10 cellular contexts compared by ENCODE assay signal in the genomic region with DNA sequence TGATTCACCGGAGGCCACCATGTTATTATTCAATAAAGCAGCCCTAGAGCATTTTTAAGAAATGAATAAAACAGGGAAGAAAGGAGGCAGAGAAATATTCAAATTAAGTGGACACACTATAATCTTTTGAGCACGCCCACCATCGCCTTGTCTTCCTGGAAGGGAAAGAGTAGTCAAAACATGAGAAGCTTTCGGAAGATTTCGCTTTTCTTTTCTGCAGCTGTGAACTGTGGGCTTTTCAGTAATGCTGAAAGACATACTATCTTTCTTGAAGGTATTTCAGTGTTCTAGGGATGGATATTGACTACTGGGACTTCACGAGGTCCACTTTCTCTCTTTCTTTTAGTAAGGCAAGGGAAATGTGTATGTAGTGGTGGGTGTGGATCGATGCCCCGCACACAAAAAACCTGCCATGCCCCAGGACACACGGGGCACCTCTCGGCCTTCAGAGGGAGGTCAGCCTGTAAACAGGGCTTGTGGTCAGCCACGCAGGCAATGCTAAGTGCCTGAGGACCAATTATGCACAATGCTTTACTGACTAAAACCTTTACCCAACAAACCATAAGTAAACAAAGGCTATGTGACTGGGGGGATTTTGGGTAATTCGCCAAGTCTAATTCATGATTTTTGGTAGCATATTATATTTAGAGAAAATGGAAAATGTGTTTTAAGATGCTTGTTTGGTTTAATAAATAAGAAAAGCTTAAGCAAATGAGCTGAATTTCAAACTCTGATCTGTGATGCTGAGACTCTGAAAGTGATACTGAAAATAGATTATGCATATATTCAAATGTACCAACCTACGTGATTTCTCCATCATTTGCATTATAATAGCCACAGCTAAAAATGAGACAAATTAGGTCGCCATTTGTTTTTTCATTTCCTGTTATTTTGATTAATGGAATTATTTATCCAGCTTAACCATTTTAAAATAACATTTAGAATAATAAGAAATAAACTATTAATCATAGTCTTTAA.
A peak's percentile ranks its signal among the peaks of the same experiment; 100 is the strongest.
DNase-seq lines count a peak whose midpoint lies in the region; ATAC-seq and TF ChIP-seq lines count a peak whose summit lies in the region.
"Had no signal": no experiment of that assay in that cellular context is flagged by ENCODE, and none has a peak within 500 bp of the region (broad histone marks: within the 10 kb centered on the region; RNA-seq: fewer than 3 reads in every experiment).

No MANE protein-coding gene starts in this region.

- CTCF ChIA-PET in RWPE1 (lab: Yijun Ruan, JAX): interaction anchor here (0.7 kb wide), 1 partner anchor 510 kb away, joined by 4 read pairs; no protein-coding TSS in a partner anchor

- no peaks in the 10 kb centered on the region for H3K27me3 ChIP-seq in GM23248 (replicated peaks; ENCODE audit: insufficient read depth)

- no peaks in the 10 kb centered on the region for H3K9me2 ChIP-seq in GM23248 (ENCODE audit: insufficient read depth)

- H3F3A ChIP-seq in GM23248 (ENCODE audit: insufficient read depth): peaks cover 6% of the 10 kb centered on the region; the same call in 1 of the 2 replicates

- H3K4me1 ChIP-seq in GM23248 (ENCODE audit: insufficient read depth): peaks cover 9% of the 10 kb centered on the region; the same call in 1 of the 2 replicates

- no peaks in the 10 kb centered on the region for H4K20me1 ChIP-seq in GM23248 (ENCODE audit: insufficient read depth)

- peaks cover 29% of the 10 kb centered on the region for H3K79me2 ChIP-seq in GM23248 (ENCODE audit: insufficient read depth)

- peak overlapping the region; percentile 67 for H3K27ac Mint-ChIP-seq in activated naive CD8-positive, alpha-beta T cell treated with anti-CD3 and anti-CD28 coated beads for 36 hours

- no peak overlapping the region for H3K27ac ChIP-seq in RWPE1
- no peak overlapping the region for H3K27ac ChIP-seq in GM23248
- no peak overlapping the region for H3K27ac ChIP-seq in coronary artery

- no peak overlapping the region for H2AFZ ChIP-seq in GM23248

- peaks cover 11% of the 10 kb centered on the region; the same call in 1 of the 2 replicates for H3K36me3 ChIP-seq in GM23248 (ENCODE audit: low read depth)

- no peaks in the 10 kb centered on the region for H3K9me3 ChIP-seq in GM23248 (ENCODE audit: low read depth)

- H3K4me3 ChIP-seq in GM23248 (no peak overlapping the region), coronary artery (no peak overlapping the region)

- WGBS in GM23248 (ENCODE audit: low coverage in 1 of 2, low lambda C conversion rate in 2 of 2, missing lambda C conversion rate in 2 of 2), 2 experiments: 93 to 94% methylated on average over 14 of the region's 14 CpGs

- no peak overlapping the region for H3K4me2 ChIP-seq in GM23248 (ENCODE audit: unreplicated experiment)

- H3K4me3 Mint-ChIP-seq in activated naive CD8-positive, alpha-beta T cell treated with anti-CD3 and anti-CD28 coated beads for 36 hours: no peak overlapping the region

- peaks cover 32% of the 10 kb centered on the region for H3K4me1 Mint-ChIP-seq in activated naive CD8-positive, alpha-beta T cell treated with anti-CD3 and anti-CD28 coated beads for 36 hours

- H3K9ac ChIP-seq in GM23248: no peak overlapping the region

- ATAC-seq in GM18511 (IDR thresholded peaks at IDR 0.05; ENCODE audit: unreplicated experiment) (peak; percentile 79), GM19455 (IDR thresholded peaks at IDR 0.05; ENCODE audit: unreplicated experiment) (peak; percentile 77), HG03060 (IDR thresholded peaks at IDR 0.05; ENCODE audit: low read depth, unreplicated experiment) (peak; percentile 61)

- H3K27me3 Mint-ChIP-seq in activated naive CD8-positive, alpha-beta T cell treated with anti-CD3 and anti-CD28 coated beads for 36 hours: no peaks in the 10 kb centered on the region

- POLR2A ChIA-PET in RWPE1 (lab: Yijun Ruan, JAX; ENCODE audit: low non-redundant PET): no interaction called here

- peaks cover 27% of the 10 kb centered on the region for H3K36me3 Mint-ChIP-seq in activated naive CD8-positive, alpha-beta T cell treated with anti-CD3 and anti-CD28 coated beads for 36 hours

- no peak for TF ChIP-seq CTCF in RWPE1 (conservative IDR thresholded peaks at IDR 0.05; ENCODE audit: low read depth)
- TF ChIP-seq CTCF in coronary artery (IDR thresholded peaks at IDR 0.05): no peak

- in situ Hi-C loops in GM23248 (cut with MboI): loop anchor here (25.0 kb wide), 1 partner anchor 1702 kb away; no protein-coding TSS in a partner anchor

- DNase-seq in activated naive CD8-positive, alpha-beta T cell treated with anti-CD3 and anti-CD28 coated beads for 36 hours: no peak
- DNase-seq in NCI-H510A treated with DMSO at 0.1 percent for 48 hours (lab: John Stamatoyannopoulos, UW): no peak
- no peak for DNase-seq in RWPE1 (ENCODE audit: low spot score)
- DNase-seq in GM23248: no peak
- DNase-seq in coronary artery (ENCODE audit: low spot score): no peak
- DNase-seq: cortex of kidney, DND-41 had no signal

- no peaks in the 10 kb centered on the region for H3K9me3 Mint-ChIP-seq in activated naive CD8-positive, alpha-beta T cell treated with anti-CD3 and anti-CD28 coated beads for 36 hours
